Comparison of ENCODE assay signal across 1 cellular context in the genomic region with DNA sequence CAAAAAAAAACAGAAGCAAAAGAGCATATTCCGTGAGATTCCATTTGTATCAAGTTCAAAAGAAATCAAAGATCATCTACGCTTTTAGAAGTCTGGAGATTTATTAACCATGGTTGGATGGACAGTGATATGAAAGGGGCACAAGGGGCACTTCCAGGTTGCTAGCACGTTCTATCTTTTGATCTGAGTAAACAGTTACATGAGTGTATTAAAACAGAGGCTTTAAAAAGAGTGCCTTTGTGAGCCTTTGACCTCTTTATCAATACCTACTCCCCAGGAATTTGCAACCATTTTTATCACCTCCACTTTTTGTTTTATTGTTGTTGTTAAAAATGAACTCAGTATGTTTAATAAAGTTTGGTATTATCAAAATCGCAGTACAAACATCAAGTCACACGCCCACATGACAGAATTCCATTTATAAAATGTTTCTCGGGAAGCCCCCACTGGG.
TF ChIP-seq lines count a peak whose summit lies in the region.

No MANE protein-coding gene starts in this region.

TF ChIP-seq in HepG2, 621 proteins besides CTCF, POLR2A, EP300 and RAD21 (continued from another document and continues in another):
- TF ChIP-seq, protein P1, sequence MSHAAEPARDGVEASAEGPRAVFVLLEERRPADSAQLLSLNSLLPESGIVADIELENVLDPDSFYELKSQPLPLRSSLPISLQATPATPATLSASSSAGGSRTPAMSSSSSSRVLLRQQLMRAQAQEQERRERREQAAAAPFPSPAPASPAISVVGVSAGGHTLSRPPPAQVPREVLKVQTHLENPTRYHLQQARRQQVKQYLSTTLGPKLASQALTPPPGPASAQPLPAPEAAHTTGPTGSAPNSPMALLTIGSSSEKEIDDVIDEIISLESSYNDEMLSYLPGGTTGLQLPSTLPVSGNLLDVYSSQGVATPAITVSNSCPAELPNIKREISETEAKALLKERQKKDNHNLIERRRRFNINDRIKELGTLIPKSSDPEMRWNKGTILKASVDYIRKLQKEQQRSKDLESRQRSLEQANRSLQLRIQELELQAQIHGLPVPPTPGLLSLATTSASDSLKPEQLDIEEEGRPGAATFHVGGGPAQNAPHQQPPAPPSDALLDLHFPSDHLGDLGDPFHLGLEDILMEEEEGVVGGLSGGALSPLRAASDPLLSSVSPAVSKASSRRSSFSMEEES (CRISPR knock-in tag; IDR thresholded peaks at IDR 0.05): peak; percentile 60; the same call in 1 of the 2 replicates
- TF ChIP-seq, protein P2, sequence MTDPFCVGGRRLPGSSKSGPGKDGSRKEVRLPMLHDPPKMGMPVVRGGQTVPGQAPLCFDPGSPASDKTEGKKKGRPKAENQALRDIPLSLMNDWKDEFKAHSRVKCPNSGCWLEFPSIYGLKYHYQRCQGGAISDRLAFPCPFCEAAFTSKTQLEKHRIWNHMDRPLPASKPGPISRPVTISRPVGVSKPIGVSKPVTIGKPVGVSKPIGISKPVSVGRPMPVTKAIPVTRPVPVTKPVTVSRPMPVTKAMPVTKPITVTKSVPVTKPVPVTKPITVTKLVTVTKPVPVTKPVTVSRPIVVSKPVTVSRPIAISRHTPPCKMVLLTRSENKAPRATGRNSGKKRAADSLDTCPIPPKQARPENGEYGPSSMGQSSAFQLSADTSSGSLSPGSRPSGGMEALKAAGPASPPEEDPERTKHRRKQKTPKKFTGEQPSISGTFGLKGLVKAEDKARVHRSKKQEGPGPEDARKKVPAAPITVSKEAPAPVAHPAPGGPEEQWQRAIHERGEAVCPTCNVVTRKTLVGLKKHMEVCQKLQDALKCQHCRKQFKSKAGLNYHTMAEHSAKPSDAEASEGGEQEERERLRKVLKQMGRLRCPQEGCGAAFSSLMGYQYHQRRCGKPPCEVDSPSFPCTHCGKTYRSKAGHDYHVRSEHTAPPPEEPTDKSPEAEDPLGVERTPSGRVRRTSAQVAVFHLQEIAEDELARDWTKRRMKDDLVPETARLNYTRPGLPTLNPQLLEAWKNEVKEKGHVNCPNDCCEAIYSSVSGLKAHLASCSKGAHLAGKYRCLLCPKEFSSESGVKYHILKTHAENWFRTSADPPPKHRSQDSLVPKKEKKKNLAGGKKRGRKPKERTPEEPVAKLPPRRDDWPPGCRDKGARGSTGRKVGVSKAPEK (CRISPR knock-in tag; IDR thresholded peaks at IDR 0.05; ENCODE audit: borderline replicate concordance): no peak
- TF ChIP-seq NCOA2 (CRISPR knock-in tag; IDR thresholded peaks at IDR 0.05) (peak; percentile 93), FOXP1 (IDR thresholded peaks at IDR 0.05) (no peak), FOXP1 (CRISPR knock-in tag; IDR thresholded peaks at IDR 0.05) (peak; percentile 89), MED13 (CRISPR knock-in tag; IDR thresholded peaks at IDR 0.05) (peak; percentile 84), TBX2 (CRISPR knock-in tag; IDR thresholded peaks at IDR 0.05; ENCODE audit: borderline replicate concordance) (peak; percentile 20; the same call in 1 of the 2 replicates), FOXA3 (CRISPR knock-in tag; IDR thresholded peaks at IDR 0.05) (peak; percentile 85), ZNF232 (CRISPR knock-in tag; IDR thresholded peaks at IDR 0.05; ENCODE audit: borderline replicate concordance) (peak; percentile 85; the same call in 1 of the 2 replicates), MED1 (CRISPR knock-in tag; IDR thresholded peaks at IDR 0.05) (peak; percentile 91), NFE2L2 (IDR thresholded peaks at IDR 0.05; ENCODE audit: low read length) (no peak), RCOR2 (CRISPR knock-in tag; IDR thresholded peaks at IDR 0.05) (peak; percentile 40; the same call in 1 of the 2 replicates), ZFP37 (CRISPR knock-in tag; IDR thresholded peaks at IDR 0.05; ENCODE audit: borderline replicate concordance) (no peak), SAP130 (CRISPR knock-in tag; IDR thresholded peaks at IDR 0.05; ENCODE audit: low read depth) (peak; percentile 67; the same call in 1 of the 2 replicates), TCF7L2 (IDR thresholded peaks at IDR 0.05; ENCODE audit: low read depth, low read length) (peak; percentile 92), YEATS4 (CRISPR knock-in tag; IDR thresholded peaks at IDR 0.05; ENCODE audit: borderline replicate concordance) (0 out of 2 replicates have a peak, but pooled peaks have one; percentile 20), NR2F1 (CRISPR knock-in tag; IDR thresholded peaks at IDR 0.05) (peak; percentile 56 to 73; a peak in 2 of 4 replicates), HNF4G (IDR thresholded peaks at IDR 0.05; ENCODE audit: borderline replicate concordance, low read depth, low read length) (peak; percentile 67; the same call in 1 of the 2 replicates), HNF4G (CRISPR knock-in tag; IDR thresholded peaks at IDR 0.05; ENCODE audit: borderline replicate concordance, low read depth) (no peak), HDAC2 (CRISPR knock-in tag; IDR thresholded peaks at IDR 0.05) (peak; percentile 65), MTA3 (CRISPR knock-in tag; IDR thresholded peaks at IDR 0.05) (no peak), TBL1XR1 (IDR thresholded peaks at IDR 0.05; ENCODE audit: borderline replicate concordance, low read length, partially characterized antibody) (peak; percentile 41), SATB2 (CRISPR knock-in tag; IDR thresholded peaks at IDR 0.05) (no peak), HNF4A (CRISPR knock-in tag; IDR thresholded peaks at IDR 0.05) (peak; percentile 80), TCF7 (IDR thresholded peaks at IDR 0.05; ENCODE audit: low read depth) (peak; percentile 97), GATAD1 (CRISPR knock-in tag; IDR thresholded peaks at IDR 0.05) (peak; percentile 47; the same call in 1 of the 2 replicates), ZNF879 (CRISPR knock-in tag; IDR thresholded peaks at IDR 0.05) (no peak), HOXD1 (CRISPR knock-in tag; IDR thresholded peaks at IDR 0.05) (peak; percentile 71; the same call in 1 of the 2 replicates), ETV5 (CRISPR knock-in tag; IDR thresholded peaks at IDR 0.05; ENCODE audit: borderline replicate concordance) (peak; percentile 61; the same call in 1 of the 2 replicates), FOXO1 (CRISPR knock-in tag; IDR thresholded peaks at IDR 0.05) (peak; percentile 56; the same call in 1 of the 2 replicates), PPARG (CRISPR knock-in tag; conservative IDR thresholded peaks at IDR 0.05) (peak; percentile 90), KAT8 (CRISPR knock-in tag; IDR thresholded peaks at IDR 0.05) (peak; percentile 56), MYNN (CRISPR knock-in tag; IDR thresholded peaks at IDR 0.05; ENCODE audit: low read depth) (no peak), ZNF629 (CRISPR knock-in tag; conservative IDR thresholded peaks at IDR 0.05) (peak; percentile 28; the same call in 1 of the 2 replicates), ATF1 (CRISPR knock-in tag; IDR thresholded peaks at IDR 0.05) (peak; percentile 53; the same call in 1 of the 2 replicates), ZKSCAN5 (CRISPR knock-in tag; IDR thresholded peaks at IDR 0.05) (peak; percentile 94), ISL2 (CRISPR knock-in tag; IDR thresholded peaks at IDR 0.05) (peak; percentile 97), GATA4 (IDR thresholded peaks at IDR 0.05; ENCODE audit: borderline replicate concordance, low read depth) (peak; percentile 94; the same call in 1 of the 2 replicates), SIX4 (CRISPR knock-in tag; IDR thresholded peaks at IDR 0.05) (peak; percentile 70)
- TF ChIP-seq, protein P3, sequence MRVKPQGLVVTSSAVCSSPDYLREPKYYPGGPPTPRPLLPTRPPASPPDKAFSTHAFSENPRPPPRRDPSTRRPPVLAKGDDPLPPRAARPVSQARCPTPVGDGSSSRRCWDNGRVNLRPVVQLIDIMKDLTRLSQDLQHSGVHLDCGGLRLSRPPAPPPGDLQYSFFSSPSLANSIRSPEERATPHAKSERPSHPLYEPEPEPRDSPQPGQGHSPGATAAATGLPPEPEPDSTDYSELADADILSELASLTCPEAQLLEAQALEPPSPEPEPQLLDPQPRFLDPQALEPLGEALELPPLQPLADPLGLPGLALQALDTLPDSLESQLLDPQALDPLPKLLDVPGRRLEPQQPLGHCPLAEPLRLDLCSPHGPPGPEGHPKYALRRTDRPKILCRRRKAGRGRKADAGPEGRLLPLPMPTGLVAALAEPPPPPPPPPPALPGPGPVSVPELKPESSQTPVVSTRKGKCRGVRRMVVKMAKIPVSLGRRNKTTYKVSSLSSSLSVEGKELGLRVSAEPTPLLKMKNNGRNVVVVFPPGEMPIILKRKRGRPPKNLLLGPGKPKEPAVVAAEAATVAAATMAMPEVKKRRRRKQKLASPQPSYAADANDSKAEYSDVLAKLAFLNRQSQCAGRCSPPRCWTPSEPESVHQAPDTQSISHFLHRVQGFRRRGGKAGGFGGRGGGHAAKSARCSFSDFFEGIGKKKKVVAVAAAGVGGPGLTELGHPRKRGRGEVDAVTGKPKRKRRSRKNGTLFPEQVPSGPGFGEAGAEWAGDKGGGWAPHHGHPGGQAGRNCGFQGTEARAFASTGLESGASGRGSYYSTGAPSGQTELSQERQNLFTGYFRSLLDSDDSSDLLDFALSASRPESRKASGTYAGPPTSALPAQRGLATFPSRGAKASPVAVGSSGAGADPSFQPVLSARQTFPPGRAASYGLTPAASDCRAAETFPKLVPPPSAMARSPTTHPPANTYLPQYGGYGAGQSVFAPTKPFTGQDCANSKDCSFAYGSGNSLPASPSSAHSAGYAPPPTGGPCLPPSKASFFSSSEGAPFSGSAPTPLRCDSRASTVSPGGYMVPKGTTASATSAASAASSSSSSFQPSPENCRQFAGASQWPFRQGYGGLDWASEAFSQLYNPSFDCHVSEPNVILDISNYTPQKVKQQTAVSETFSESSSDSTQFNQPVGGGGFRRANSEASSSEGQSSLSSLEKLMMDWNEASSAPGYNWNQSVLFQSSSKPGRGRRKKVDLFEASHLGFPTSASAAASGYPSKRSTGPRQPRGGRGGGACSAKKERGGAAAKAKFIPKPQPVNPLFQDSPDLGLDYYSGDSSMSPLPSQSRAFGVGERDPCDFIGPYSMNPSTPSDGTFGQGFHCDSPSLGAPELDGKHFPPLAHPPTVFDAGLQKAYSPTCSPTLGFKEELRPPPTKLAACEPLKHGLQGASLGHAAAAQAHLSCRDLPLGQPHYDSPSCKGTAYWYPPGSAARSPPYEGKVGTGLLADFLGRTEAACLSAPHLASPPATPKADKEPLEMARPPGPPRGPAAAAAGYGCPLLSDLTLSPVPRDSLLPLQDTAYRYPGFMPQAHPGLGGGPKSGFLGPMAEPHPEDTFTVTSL (CRISPR knock-in tag; IDR thresholded peaks at IDR 0.05; ENCODE audit: borderline replicate concordance): peak; percentile 55; the same call in 1 of the 2 replicates
- TF ChIP-seq, protein P4, sequence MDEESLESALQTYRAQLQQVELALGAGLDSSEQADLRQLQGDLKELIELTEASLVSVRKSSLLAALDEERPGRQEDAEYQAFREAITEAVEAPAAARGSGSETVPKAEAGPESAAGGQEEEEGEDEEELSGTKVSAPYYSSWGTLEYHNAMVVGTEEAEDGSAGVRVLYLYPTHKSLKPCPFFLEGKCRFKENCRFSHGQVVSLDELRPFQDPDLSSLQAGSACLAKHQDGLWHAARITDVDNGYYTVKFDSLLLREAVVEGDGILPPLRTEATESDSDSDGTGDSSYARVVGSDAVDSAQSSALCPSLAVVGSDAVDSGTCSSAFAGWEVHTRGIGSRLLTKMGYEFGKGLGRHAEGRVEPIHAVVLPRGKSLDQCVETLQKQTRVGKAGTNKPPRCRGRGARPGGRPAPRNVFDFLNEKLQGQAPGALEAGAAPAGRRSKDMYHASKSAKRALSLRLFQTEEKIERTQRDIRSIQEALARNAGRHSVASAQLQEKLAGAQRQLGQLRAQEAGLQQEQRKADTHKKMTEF (CRISPR knock-in tag; IDR thresholded peaks at IDR 0.05): peak; percentile 67; the same call in 1 of the 2 replicates
- TF ChIP-seq, protein P5, sequence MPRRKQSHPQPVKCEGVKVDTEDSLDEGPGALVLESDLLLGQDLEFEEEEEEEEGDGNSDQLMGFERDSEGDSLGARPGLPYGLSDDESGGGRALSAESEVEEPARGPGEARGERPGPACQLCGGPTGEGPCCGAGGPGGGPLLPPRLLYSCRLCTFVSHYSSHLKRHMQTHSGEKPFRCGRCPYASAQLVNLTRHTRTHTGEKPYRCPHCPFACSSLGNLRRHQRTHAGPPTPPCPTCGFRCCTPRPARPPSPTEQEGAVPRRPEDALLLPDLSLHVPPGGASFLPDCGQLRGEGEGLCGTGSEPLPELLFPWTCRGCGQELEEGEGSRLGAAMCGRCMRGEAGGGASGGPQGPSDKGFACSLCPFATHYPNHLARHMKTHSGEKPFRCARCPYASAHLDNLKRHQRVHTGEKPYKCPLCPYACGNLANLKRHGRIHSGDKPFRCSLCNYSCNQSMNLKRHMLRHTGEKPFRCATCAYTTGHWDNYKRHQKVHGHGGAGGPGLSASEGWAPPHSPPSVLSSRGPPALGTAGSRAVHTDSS (CRISPR knock-in tag; conservative IDR thresholded peaks at IDR 0.05): no peak
- TF ChIP-seq, protein P6, sequence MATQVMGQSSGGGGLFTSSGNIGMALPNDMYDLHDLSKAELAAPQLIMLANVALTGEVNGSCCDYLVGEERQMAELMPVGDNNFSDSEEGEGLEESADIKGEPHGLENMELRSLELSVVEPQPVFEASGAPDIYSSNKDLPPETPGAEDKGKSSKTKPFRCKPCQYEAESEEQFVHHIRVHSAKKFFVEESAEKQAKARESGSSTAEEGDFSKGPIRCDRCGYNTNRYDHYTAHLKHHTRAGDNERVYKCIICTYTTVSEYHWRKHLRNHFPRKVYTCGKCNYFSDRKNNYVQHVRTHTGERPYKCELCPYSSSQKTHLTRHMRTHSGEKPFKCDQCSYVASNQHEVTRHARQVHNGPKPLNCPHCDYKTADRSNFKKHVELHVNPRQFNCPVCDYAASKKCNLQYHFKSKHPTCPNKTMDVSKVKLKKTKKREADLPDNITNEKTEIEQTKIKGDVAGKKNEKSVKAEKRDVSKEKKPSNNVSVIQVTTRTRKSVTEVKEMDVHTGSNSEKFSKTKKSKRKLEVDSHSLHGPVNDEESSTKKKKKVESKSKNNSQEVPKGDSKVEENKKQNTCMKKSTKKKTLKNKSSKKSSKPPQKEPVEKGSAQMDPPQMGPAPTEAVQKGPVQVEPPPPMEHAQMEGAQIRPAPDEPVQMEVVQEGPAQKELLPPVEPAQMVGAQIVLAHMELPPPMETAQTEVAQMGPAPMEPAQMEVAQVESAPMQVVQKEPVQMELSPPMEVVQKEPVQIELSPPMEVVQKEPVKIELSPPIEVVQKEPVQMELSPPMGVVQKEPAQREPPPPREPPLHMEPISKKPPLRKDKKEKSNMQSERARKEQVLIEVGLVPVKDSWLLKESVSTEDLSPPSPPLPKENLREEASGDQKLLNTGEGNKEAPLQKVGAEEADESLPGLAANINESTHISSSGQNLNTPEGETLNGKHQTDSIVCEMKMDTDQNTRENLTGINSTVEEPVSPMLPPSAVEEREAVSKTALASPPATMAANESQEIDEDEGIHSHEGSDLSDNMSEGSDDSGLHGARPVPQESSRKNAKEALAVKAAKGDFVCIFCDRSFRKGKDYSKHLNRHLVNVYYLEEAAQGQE (IDR thresholded peaks at IDR 0.05; ENCODE audit: borderline replicate concordance in 1 of 2, low read depth in 1 of 2, low read length in 2 of 2): peak in 1 of 2 experiments; percentile 60; a peak in 1 of 4 replicates
- TF ChIP-seq, protein P7, sequence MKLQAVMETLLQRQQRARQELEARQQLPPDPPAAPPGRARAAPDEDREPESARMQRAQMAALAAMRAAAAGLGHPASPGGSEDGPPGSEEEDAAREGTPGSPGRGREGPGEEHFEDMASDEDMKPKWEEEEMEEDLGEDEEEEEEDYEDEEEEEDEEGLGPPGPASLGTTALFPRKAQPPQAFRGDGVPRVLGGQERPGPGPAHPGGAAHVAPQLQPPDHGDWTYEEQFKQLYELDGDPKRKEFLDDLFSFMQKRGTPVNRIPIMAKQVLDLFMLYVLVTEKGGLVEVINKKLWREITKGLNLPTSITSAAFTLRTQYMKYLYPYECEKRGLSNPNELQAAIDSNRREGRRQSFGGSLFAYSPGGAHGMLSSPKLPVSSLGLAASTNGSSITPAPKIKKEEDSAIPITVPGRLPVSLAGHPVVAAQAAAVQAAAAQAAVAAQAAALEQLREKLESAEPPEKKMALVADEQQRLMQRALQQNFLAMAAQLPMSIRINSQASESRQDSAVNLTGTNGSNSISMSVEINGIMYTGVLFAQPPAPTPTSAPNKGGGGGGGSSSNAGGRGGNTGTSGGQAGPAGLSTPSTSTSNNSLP (IDR thresholded peaks at IDR 0.05; ENCODE audit: low read depth, low read length): peak; percentile 97
